ENCODE assay signal across 2 cellular contexts in genomic region chr1:55015731-55016620, GRCh38.
TF ChIP-seq lines count a peak whose summit lies in the region.

No MANE protein-coding gene starts in this region.

TF ChIP-seq in SK-N-SH, 30 proteins besides CTCF, POLR2A, EP300 and RAD21 (continued from another document):
- TF ChIP-seq ELF1 (IDR thresholded peaks at IDR 0.05) (no peak), YY1 (IDR thresholded peaks at IDR 0.05; ENCODE audit: low read depth) (no peak), USF2 (IDR thresholded peaks at IDR 0.05; ENCODE audit: borderline replicate concordance, low read depth, low read length) (no peak), FOXM1 (IDR thresholded peaks at IDR 0.05; ENCODE audit: low read depth) (no peak), FOSL2 (IDR thresholded peaks at IDR 0.05; ENCODE audit: borderline replicate concordance, low read depth) (no peak), EZH2phosphoT487 (IDR thresholded peaks at IDR 0.05; ENCODE audit: borderline replicate concordance, low read depth) (no peak), TEAD4 (IDR thresholded peaks at IDR 0.05; ENCODE audit: borderline replicate concordance, insufficient read depth) (no peak), TAF1 (IDR thresholded peaks at IDR 0.05; ENCODE audit: borderline replicate concordance, low read depth, low read length) (no peak), POLR2AphosphoS5 (IDR thresholded peaks at IDR 0.05; ENCODE audit: low read depth, low read length) (no peak), GATA2 (CRISPR knock-in tag; IDR thresholded peaks at IDR 0.05) (no peak), MXI1 (IDR thresholded peaks at IDR 0.05; ENCODE audit: low read depth, low read length) (no peak), RXRA (IDR thresholded peaks at IDR 0.05; ENCODE audit: borderline replicate concordance, low read depth) (no peak), USF1 (IDR thresholded peaks at IDR 0.05; ENCODE audit: borderline replicate concordance, low read depth) (no peak), MEF2A (IDR thresholded peaks at IDR 0.05; ENCODE audit: borderline replicate concordance, low read depth) (no peak)
- TF ChIP-seq, protein P1, sequence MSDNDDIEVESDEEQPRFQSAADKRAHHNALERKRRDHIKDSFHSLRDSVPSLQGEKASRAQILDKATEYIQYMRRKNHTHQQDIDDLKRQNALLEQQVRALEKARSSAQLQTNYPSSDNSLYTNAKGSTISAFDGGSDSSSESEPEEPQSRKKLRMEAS (IDR thresholded peaks at IDR 0.05; ENCODE audit: low read depth), result no peak
- TF ChIP-seq, protein P2, sequence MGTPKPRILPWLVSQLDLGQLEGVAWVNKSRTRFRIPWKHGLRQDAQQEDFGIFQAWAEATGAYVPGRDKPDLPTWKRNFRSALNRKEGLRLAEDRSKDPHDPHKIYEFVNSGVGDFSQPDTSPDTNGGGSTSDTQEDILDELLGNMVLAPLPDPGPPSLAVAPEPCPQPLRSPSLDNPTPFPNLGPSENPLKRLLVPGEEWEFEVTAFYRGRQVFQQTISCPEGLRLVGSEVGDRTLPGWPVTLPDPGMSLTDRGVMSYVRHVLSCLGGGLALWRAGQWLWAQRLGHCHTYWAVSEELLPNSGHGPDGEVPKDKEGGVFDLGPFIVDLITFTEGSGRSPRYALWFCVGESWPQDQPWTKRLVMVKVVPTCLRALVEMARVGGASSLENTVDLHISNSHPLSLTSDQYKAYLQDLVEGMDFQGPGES (IDR thresholded peaks at IDR 0.05; ENCODE audit: low read depth, low read length), result no peak
- TF ChIP-seq, protein P3, sequence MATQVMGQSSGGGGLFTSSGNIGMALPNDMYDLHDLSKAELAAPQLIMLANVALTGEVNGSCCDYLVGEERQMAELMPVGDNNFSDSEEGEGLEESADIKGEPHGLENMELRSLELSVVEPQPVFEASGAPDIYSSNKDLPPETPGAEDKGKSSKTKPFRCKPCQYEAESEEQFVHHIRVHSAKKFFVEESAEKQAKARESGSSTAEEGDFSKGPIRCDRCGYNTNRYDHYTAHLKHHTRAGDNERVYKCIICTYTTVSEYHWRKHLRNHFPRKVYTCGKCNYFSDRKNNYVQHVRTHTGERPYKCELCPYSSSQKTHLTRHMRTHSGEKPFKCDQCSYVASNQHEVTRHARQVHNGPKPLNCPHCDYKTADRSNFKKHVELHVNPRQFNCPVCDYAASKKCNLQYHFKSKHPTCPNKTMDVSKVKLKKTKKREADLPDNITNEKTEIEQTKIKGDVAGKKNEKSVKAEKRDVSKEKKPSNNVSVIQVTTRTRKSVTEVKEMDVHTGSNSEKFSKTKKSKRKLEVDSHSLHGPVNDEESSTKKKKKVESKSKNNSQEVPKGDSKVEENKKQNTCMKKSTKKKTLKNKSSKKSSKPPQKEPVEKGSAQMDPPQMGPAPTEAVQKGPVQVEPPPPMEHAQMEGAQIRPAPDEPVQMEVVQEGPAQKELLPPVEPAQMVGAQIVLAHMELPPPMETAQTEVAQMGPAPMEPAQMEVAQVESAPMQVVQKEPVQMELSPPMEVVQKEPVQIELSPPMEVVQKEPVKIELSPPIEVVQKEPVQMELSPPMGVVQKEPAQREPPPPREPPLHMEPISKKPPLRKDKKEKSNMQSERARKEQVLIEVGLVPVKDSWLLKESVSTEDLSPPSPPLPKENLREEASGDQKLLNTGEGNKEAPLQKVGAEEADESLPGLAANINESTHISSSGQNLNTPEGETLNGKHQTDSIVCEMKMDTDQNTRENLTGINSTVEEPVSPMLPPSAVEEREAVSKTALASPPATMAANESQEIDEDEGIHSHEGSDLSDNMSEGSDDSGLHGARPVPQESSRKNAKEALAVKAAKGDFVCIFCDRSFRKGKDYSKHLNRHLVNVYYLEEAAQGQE (IDR thresholded peaks at IDR 0.05; ENCODE audit: low read depth, low read length), result no peak
- TF ChIP-seq, protein P4, sequence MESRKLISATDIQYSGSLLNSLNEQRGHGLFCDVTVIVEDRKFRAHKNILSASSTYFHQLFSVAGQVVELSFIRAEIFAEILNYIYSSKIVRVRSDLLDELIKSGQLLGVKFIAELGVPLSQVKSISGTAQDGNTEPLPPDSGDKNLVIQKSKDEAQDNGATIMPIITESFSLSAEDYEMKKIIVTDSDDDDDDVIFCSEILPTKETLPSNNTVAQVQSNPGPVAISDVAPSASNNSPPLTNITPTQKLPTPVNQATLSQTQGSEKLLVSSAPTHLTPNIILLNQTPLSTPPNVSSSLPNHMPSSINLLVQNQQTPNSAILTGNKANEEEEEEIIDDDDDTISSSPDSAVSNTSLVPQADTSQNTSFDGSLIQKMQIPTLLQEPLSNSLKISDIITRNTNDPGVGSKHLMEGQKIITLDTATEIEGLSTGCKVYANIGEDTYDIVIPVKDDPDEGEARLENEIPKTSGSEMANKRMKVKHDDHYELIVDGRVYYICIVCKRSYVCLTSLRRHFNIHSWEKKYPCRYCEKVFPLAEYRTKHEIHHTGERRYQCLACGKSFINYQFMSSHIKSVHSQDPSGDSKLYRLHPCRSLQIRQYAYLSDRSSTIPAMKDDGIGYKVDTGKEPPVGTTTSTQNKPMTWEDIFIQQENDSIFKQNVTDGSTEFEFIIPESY (IDR thresholded peaks at IDR 0.05; ENCODE audit: borderline replicate concordance, low read depth), result no peak

TF ChIP-seq in SK-N-SH treated with all-trans-retinoic acid at 6 μM for 48 hours, 23 proteins besides CTCF, POLR2A, EP300 and RAD21 (continued from another document):
- TF ChIP-seq BACH2 (CRISPR knock-in tag; IDR thresholded peaks at IDR 0.05; ENCODE audit: borderline replicate concordance) (no peak), GLIS3 (CRISPR knock-in tag; IDR thresholded peaks at IDR 0.05) (no peak), ZFP3 (CRISPR knock-in tag; IDR thresholded peaks at IDR 0.05) (no peak), ESRRG (CRISPR knock-in tag; IDR thresholded peaks at IDR 0.05) (no peak), RARB (CRISPR knock-in tag; IDR thresholded peaks at IDR 0.05) (no peak), ZFP30 (CRISPR knock-in tag; IDR thresholded peaks at IDR 0.05) (no peak), POU6F1 (CRISPR knock-in tag; IDR thresholded peaks at IDR 0.05; ENCODE audit: borderline replicate concordance, low read depth) (no peak), ZC3H10 (CRISPR knock-in tag; IDR thresholded peaks at IDR 0.05) (no peak), TSHZ2 (CRISPR knock-in tag; IDR thresholded peaks at IDR 0.05) (no peak), ZNF565 (CRISPR knock-in tag; conservative IDR thresholded peaks at IDR 0.05; ENCODE audit: low read depth) (no peak), ZNF8 (CRISPR knock-in tag; IDR thresholded peaks at IDR 0.05) (no peak), SNAI2 (CRISPR knock-in tag; IDR thresholded peaks at IDR 0.05) (no peak), ISL1 (CRISPR knock-in tag; IDR thresholded peaks at IDR 0.05) (no peak), ARNTL (CRISPR knock-in tag; IDR thresholded peaks at IDR 0.05; ENCODE audit: borderline replicate concordance, low read depth) (no peak)
- TF ChIP-seq, protein P5, sequence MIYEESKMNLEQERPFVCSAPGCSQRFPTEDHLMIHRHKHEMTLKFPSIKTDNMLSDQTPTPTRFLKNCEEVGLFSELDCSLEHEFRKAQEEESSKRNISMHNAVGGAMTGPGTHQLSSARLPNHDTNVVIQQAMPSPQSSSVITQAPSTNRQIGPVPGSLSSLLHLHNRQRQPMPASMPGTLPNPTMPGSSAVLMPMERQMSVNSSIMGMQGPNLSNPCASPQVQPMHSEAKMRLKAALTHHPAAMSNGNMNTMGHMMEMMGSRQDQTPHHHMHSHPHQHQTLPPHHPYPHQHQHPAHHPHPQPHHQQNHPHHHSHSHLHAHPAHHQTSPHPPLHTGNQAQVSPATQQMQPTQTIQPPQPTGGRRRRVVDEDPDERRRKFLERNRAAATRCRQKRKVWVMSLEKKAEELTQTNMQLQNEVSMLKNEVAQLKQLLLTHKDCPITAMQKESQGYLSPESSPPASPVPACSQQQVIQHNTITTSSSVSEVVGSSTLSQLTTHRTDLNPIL (CRISPR knock-in tag; IDR thresholded peaks at IDR 0.05; ENCODE audit: low read depth), result no peak
